26 cellular contexts compared by ENCODE assay signal in genomic region chr20:51729771-51730170, GRCh38. TPM values are rescaled to one million over a fixed set of nuclear protein-coding genes. Genes with fewer than 3 reads are reported as not detected.
"Had no signal": no experiment of that assay in that cellular context is flagged by ENCODE, and none has a peak within 500 bp of the region (broad histone marks: within the 10 kb centered on the region; RNA-seq: fewer than 3 reads in every experiment).

No MANE protein-coding gene starts in this region.

- H3K9me3 Mint-ChIP-seq: naive thymus-derived CD4-positive, alpha-beta T cell; nephron; stimulated activated effector memory CD8-positive, alpha-beta T cell treated with anti-CD3 and anti-CD28 coated beads, Interleukin-12 subunit alpha, Interleukin-12 subunit beta, amount 100 ng/mL, for 72 hours had no signal

- H3K27ac Mint-ChIP-seq: naive thymus-derived CD4-positive, alpha-beta T cell; nephron; progenitor cell of endocrine pancreas; stimulated activated effector memory CD8-positive, alpha-beta T cell treated with anti-CD3 and anti-CD28 coated beads, Interleukin-12 subunit alpha, Interleukin-12 subunit beta, amount 100 ng/mL, for 72 hours had no signal

- H3K4me1 ChIP-seq: left lung, pancreas had no signal

- H3K9me3 ChIP-seq: gastrocnemius medialis, left lung, pancreas, right atrium auricular region, stomach, thyroid gland, vagina had no signal

- ATAC-seq: esophagus mucosa; gastrocnemius medialis; left cardiac atrium; left lung; naive thymus-derived CD4-positive, alpha-beta T cell; pancreas; sciatic nerve; stimulated activated effector memory CD8-positive, alpha-beta T cell treated with anti-CD3 and anti-CD28 coated beads, Interleukin-12 subunit alpha, Interleukin-12 subunit beta, amount 100 ng/mL, for 72 hours had no signal

- H3K36me3 Mint-ChIP-seq: naive thymus-derived CD4-positive, alpha-beta T cell had no signal

- H3K27ac ChIP-seq: epithelial cell of prostate, gastrocnemius medialis, left lung, pancreas, right atrium auricular region, stomach, thyroid gland, vagina had no signal

- H3K4me3 ChIP-seq: gastrocnemius medialis, left lung, pancreas, right atrium auricular region, smooth muscle cell, stomach, thyroid gland, vagina had no signal

- H3K4me3 Mint-ChIP-seq: naive thymus-derived CD4-positive, alpha-beta T cell; nephron; stimulated activated effector memory CD8-positive, alpha-beta T cell treated with anti-CD3 and anti-CD28 coated beads, Interleukin-12 subunit alpha, Interleukin-12 subunit beta, amount 100 ng/mL, for 72 hours had no signal

- DNase-seq: cortex of kidney; effector CD4-positive, alpha-beta T cell; foreskin fibroblast; gastrocnemius medialis; left cardiac atrium; left lung; mesenchymal stem cell; midbrain; naive thymus-derived CD4-positive, alpha-beta T cell; pancreas; stimulated activated CD4-positive, alpha-beta T cell treated with anti-CD3 and anti-CD28 coated beads, Interleukin-12 subunit alpha, Interleukin-12 subunit beta, amount 100 ng/mL, for 4 hours; stimulated activated CD4-positive, alpha-beta T cell treated with anti-CD3 and anti-CD28 coated beads, Interleukin-1b, Interleukin-23, amount 100 ng/mL, for 48 hours; stimulated activated CD4-positive, alpha-beta T cell treated with anti-CD3 and anti-CD28 coated beads, Interleukin-4, amount 100 ng/mL, for 1 hour; stimulated activated naive CD4-positive, alpha-beta T cell treated with Interleukin-2 at 50 U/mL for 16 hours; stomach; thyroid gland; trophoblast cell had no signal

- H3K27me3 ChIP-seq: gastrocnemius medialis, left lung, pancreas, right atrium auricular region, stomach, thyroid gland, vagina had no signal

- H3K27me3 Mint-ChIP-seq: progenitor cell of endocrine pancreas had no signal

- H3K4me2 ChIP-seq: smooth muscle cell had no signal

- H3K36me3 ChIP-seq: left lung, pancreas, right atrium auricular region, thyroid gland, vagina had no signal

RNA-seq across cellular contexts. Expression of gene ATP9A, which starts 38.4 kb away (rescaled TPM):
- polyA plus RNA-seq: naive thymus-derived CD4-positive, alpha-beta T cell had no signal
